Comparison of ENCODE assay signal across 8 cellular contexts in the genomic region with DNA sequence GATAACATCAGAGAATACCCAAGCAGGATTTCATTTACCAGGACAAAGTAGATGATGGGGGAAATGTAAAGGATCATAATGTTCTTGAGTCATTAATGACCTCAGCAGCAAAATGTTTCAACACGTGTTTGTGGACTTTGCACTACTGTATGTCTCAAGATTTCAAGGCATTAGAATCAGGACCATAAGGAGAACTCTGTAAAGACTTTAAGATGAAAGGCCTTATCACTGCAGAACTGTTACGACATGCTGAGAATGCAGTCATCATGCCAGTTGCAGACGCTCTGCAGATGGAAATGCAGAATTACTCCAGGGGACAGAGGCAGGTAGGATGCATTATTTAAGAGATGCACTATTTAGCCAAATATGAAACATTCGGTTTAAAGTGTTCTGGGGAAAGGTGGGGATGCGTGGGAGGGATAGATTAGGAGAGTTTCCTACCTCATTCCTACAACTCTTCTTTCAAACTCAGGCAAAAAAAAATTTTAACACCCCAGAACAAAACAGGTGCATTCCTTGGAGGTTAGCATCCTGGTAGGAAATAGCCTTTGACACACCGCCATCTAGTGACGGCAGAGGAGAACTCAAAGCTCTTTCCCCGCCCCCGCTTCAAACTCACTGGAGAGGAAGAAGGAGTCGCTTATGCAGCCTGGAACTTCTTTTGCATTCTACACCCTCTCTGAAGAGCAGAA. TPM values are rescaled to one million over a fixed set of nuclear protein-coding genes. Genes with fewer than 3 reads are reported as not detected.
A peak's percentile ranks its signal among the peaks of the same experiment; 100 is the strongest.
DNase-seq lines count a peak whose midpoint lies in the region; ATAC-seq and TF ChIP-seq lines count a peak whose summit lies in the region.

No MANE protein-coding gene starts in this region.

- H3K36me3 ChIP-seq in body of pancreas (replicated peaks in 1 of 2; ENCODE audit: insufficient read depth in 1 of 2, low read depth in 2 of 2): no peaks in the 10 kb centered on the region

- WGBS in body of pancreas, 2 donors: 4 to 6% methylated on average over 10 of the region's 10 CpGs

- TF ChIP-seq POLR2A in body of pancreas (IDR thresholded peaks at IDR 0.05): no peak

- intact Hi-C loops in body of pancreas (cut with DNase I): no loop called here

- peak; percentile 88 for DNase-seq in Ammon's horn (ENCODE audit: low spot score)
- peak; percentile 54 for DNase-seq in NCI-H1105 treated with DMSO at 0.1 percent for 48 hours (lab: John Stamatoyannopoulos, UW)
- peak; percentile 54 for DNase-seq in UCSD-AML1 (lab: John Stamatoyannopoulos, UW; ENCODE audit: unreplicated experiment)
- peak; percentile 70 to 77 (median 74) for DNase-seq in body of pancreas
- peak; percentile 82 for DNase-seq in iPS-NIHi7 (ENCODE audit: extremely low spot score)
- DNase-seq in stimulated activated CD4-positive, alpha-beta T cell treated with anti-CD3 and anti-CD28 coated beads, Interleukin-12 subunit alpha, Interleukin-12 subunit beta, amount 100 ng/mL, for 48 hours (ENCODE audit: low read depth in 2 of 3, low spot score in 1 of 3): peak; percentile 28 to 77 (median 59)

- peak; percentile 70 for ATAC-seq in GM21360 (IDR thresholded peaks at IDR 0.05; ENCODE audit: unreplicated experiment)
- ATAC-seq in body of pancreas: peak; percentile 78
- ATAC-seq in HG03196 (IDR thresholded peaks at IDR 0.05; ENCODE audit: unreplicated experiment): no peak

- no peaks in the 10 kb centered on the region for H3K4me1 ChIP-seq in body of pancreas

- no peaks in the 10 kb centered on the region for H3K9me3 ChIP-seq in body of pancreas

- H3K27ac ChIP-seq in body of pancreas: no peak overlapping the region

- peak; percentile 65 to 88 (median 83) for TF ChIP-seq CTCF in body of pancreas (IDR thresholded peaks at IDR 0.05)

- H3K27me3 ChIP-seq in body of pancreas: no peaks in the 10 kb centered on the region

- H3K4me3 ChIP-seq in body of pancreas: no peak overlapping the region

RNA-seq across cellular contexts. Expression of a gene that starts 43.3 kb away (rescaled TPM):
- total RNA-seq in body of pancreas: not detected
